8 cellular contexts compared by ENCODE assay signal in genomic region chr12:42237052-42237852, GRCh38. TPM values are rescaled to one million over a fixed set of nuclear protein-coding genes. Genes with fewer than 3 reads are reported as not detected.
DNase-seq lines count a peak whose midpoint lies in the region; ATAC-seq, FAIRE-seq and TF ChIP-seq lines count a peak whose summit lies in the region.

No MANE protein-coding gene starts in this region.

- ATAC-seq in GM19455 (IDR thresholded peaks at IDR 0.05; ENCODE audit: unreplicated experiment), result peak; percentile 85
- ATAC-seq in HG03575 (IDR thresholded peaks at IDR 0.05; ENCODE audit: extremely low read depth, insufficient number of reproducible peaks, low FRiP score, unreplicated experiment), result peak; percentile 51

- H3K9me3 Mint-ChIP-seq in mesothelial cell of epicardium, result no peaks in the 10 kb centered on the region

- peak overlapping the region; percentile 41 for H3K27ac ChIP-seq in endothelial cell of umbilical vein (ENCODE audit: insufficient read depth, low read depth, low read length)

- peak overlapping the region; percentile 91 for H3K4me3 Mint-ChIP-seq in mesothelial cell of epicardium

- H4K20me1 ChIP-seq in endothelial cell of umbilical vein (replicated peaks; ENCODE audit: control insufficient read depth, extremely low read depth, insufficient read depth, low read length), result peaks cover 3% of the 10 kb centered on the region

- H3K4me2 ChIP-seq in endothelial cell of umbilical vein (ENCODE audit: insufficient read depth, low read length), result peak overlapping the region; percentile 95

- FAIRE-seq in endothelial cell of umbilical vein (lab: Jason Lieb, UNC), result peak; percentile 80

- peak overlapping the region; percentile 39 to 98 (median 70) for H3K4me3 ChIP-seq in endothelial cell of umbilical vein (replicated peaks in 1 of 3; ENCODE audit: insufficient read depth in 1 of 3, low read depth in 1 of 3, low read length in 3 of 3)

- H3K4me1 ChIP-seq in endothelial cell of umbilical vein (ENCODE audit: control insufficient read depth, extremely low read depth, insufficient read depth, low read length), result peaks cover 13% of the 10 kb centered on the region

- peaks cover 9% of the 10 kb centered on the region for H3K36me3 Mint-ChIP-seq in mesothelial cell of epicardium

- intact Hi-C loops in endothelial cell of umbilical vein (cut with micrococcal nuclease), result loop anchor here (1.0 to 10.0 kb wide), 3 partner anchors 95 to 1100 kb away; no protein-coding TSS in a partner anchor

- TF ChIP-seq POLR2A in endothelial cell of umbilical vein (IDR thresholded peaks at IDR 0.05; ENCODE audit: low read depth, low read length), result no peak

- peak overlapping the region; percentile 92 for H3K9ac ChIP-seq in endothelial cell of umbilical vein (replicated peaks; ENCODE audit: extremely low read depth, insufficient read depth, low read length)

- no peaks in the 10 kb centered on the region for H3K27me3 Mint-ChIP-seq in mesothelial cell of epicardium (ENCODE audit: low read depth)

- H3K9me1 ChIP-seq in endothelial cell of umbilical vein (replicated peaks; ENCODE audit: control insufficient read depth, extremely low read depth, insufficient read depth, low read length), result no peaks in the 10 kb centered on the region

- dilution Hi-C loops in endothelial cell of umbilical vein (cut with MboI; ENCODE audit: extremely low pct_ligation_motif_present, low sequenced_read_pairs), result no loop called here

- peaks cover 33% of the 10 kb centered on the region for H3K4me1 Mint-ChIP-seq in mesothelial cell of epicardium

- H3K27me3 ChIP-seq in endothelial cell of umbilical vein (ENCODE audit: control insufficient read depth in 2 of 2, insufficient read depth in 2 of 2, low read length in 2 of 2), result no peaks in the 10 kb centered on the region

- peaks cover 28% of the 10 kb centered on the region for H3K79me2 ChIP-seq in endothelial cell of umbilical vein (ENCODE audit: control insufficient read depth, insufficient read depth, low read length)

- H3K36me3 ChIP-seq in endothelial cell of umbilical vein (ENCODE audit: control insufficient read depth in 2 of 2, extremely low read depth in 1 of 2, insufficient read depth in 2 of 2, low read length in 2 of 2), result no peaks in the 10 kb centered on the region

- TF ChIP-seq CTCF in endothelial cell of umbilical vein (IDR thresholded peaks at IDR 0.05; ENCODE audit: extremely low read depth in 1 of 2, insufficient read depth in 1 of 2, low read depth in 1 of 2, low read length in 2 of 2) (peak; percentile 29 to 53), mesothelial cell of epicardium (IDR thresholded peaks at IDR 0.05; ENCODE audit: unreplicated experiment) (no peak)

- peak overlapping the region; percentile 95 for H3K27ac Mint-ChIP-seq in mesothelial cell of epicardium

- no peaks in the 10 kb centered on the region for H3K9me3 ChIP-seq in endothelial cell of umbilical vein (replicated peaks; ENCODE audit: control insufficient read depth, insufficient read depth, low read length)

- DNase-seq in COR-L47 (lab: John Stamatoyannopoulos, UW) (peak; percentile 77), NOMO-1 treated with dmso at 0.1 percent for 144 hours (lab: John Stamatoyannopoulos, UW; ENCODE audit: unreplicated experiment) (peak; percentile 60), endothelial cell of umbilical vein (ENCODE audit: low read depth, low spot score) (peak; percentile 68), mesothelial cell of epicardium (ENCODE audit: low spot score in 2 of 2, unreplicated experiment in 2 of 2) (peak; percentile 43 to 69)
- DNase-seq in activated CD8-positive, alpha-beta memory T cell treated with anti-CD3 and anti-CD28 coated beads, Interleukin-2, amount 50 U/mL, for 24 hours (ENCODE audit: extremely low read depth), result peak; percentile 29
- peak; percentile 29 to 38 for DNase-seq in stimulated activated CD8-positive, alpha-beta memory T cell treated with anti-CD3 and anti-CD28 coated beads, Interleukin-2, amount 100 ng/mL, for 1 hour (ENCODE audit: low read depth in 2 of 2)

- POLR2A ChIA-PET in endothelial cell of umbilical vein (lab: Charles Lee), result no interaction called here

- CTCF ChIA-PET in endothelial cell of umbilical vein (lab: Charles Lee), result interaction anchor here (0.8 to 2.1 kb wide), 2 partner anchors 15 to 108 kb away, joined by 3 to 4 read pairs; no protein-coding TSS in a partner anchor

- BruUV-seq in endothelial cell of umbilical vein (replicated peaks; lab: Mats Ljungman, UMichigan), result no TSS peak

- peak overlapping the region; percentile 51 for H2AFZ ChIP-seq in endothelial cell of umbilical vein (ENCODE audit: low read depth, low read length)

TF ChIP-seq in endothelial cell of umbilical vein, 7 proteins besides CTCF, POLR2A, EP300 and RAD21:
- peak; percentile 14 for TF ChIP-seq POLR2AphosphoS5 (IDR thresholded peaks at IDR 0.05; ENCODE audit: insufficient read depth, low read depth, low read length)
- TF ChIP-seq FOS (IDR thresholded peaks at IDR 0.05; ENCODE audit: borderline replicate concordance, insufficient read depth, low read length), result no peak
- TF ChIP-seq EZH2 (IDR thresholded peaks at IDR 0.05; ENCODE audit: borderline replicate concordance, low read depth, low read length, severe bottlenecking), result no peak
- no peak for TF ChIP-seq MAX (IDR thresholded peaks at IDR 0.05; ENCODE audit: insufficient read depth, insufficient read length)
- TF ChIP-seq JUN (IDR thresholded peaks at IDR 0.05; ENCODE audit: borderline replicate concordance, insufficient read depth, insufficient read length, low read depth), result no peak
- no peak for TF ChIP-seq GATA2 (IDR thresholded peaks at IDR 0.05; ENCODE audit: insufficient read depth, insufficient read length, low read depth, low read length)

RNA-seq across cellular contexts. Expression of gene YAF2, which starts 0.8 kb away (rescaled TPM):
- total RNA-seq in endothelial cell of umbilical vein (29.2 and 29.5 TPM in 2 replicates), mesothelial cell of epicardium (52.2 to 59.4 TPM (median 56.4 TPM) in 3 replicates)
- 4.6 and 6.9 TPM in 2 replicates for polyA plus RNA-seq in endothelial cell of umbilical vein
- polyA plus RNA-seq in endothelial cell of umbilical vein (2011; cell fraction: cytosol; rRNA removed), result 6.8 and 7.8 TPM in 2 replicates
- polyA plus RNA-seq in endothelial cell of umbilical vein (2011; cell fraction: nucleus; rRNA removed), result 22.1 and 24.6 TPM in 2 replicates
- polyA plus RNA-seq in endothelial cell of umbilical vein (2012), result 13.6 and 16.5 TPM in 2 replicates
- polyA minus RNA-seq in endothelial cell of umbilical vein, result 12.8 and 16.6 TPM in 2 replicates
- 16.3 TPM for polyA minus RNA-seq in endothelial cell of umbilical vein (2011; cell fraction: cytosol; rRNA and poly(A)+ RNA removed)
- 42.2 and 43.5 TPM in 2 replicates for polyA minus RNA-seq in endothelial cell of umbilical vein (2011; cell fraction: nucleus; rRNA and poly(A)+ RNA removed)

Comparison
In these comparisons a context has a peak if more than half of its experiments do, and no peak if none do; other contexts are left out.
1. Peak in every context shown above with its lines: DNase-seq, ATAC-seq, H3K4me3 ChIP-seq and H3K27ac ChIP-seq.